ENCODE assay signal across 8 cellular contexts in genomic region chr18:12884521-12885323, GRCh38. TPM values are rescaled to one million over a fixed set of nuclear protein-coding genes. Genes with fewer than 3 reads are reported as not detected.
A peak's percentile ranks its signal among the peaks of the same experiment; 100 is the strongest.
DNase-seq lines count a peak whose midpoint lies in the region; ATAC-seq and TF ChIP-seq lines count a peak whose summit lies in the region.

No MANE protein-coding gene starts in this region.

- H3K4me3 Mint-ChIP-seq in naive B cell: peak overlapping the region; percentile 79 to 98 (median 90)

- H3K9me3 ChIP-seq in MG63: no peaks in the 10 kb centered on the region

- no peaks in the 10 kb centered on the region for H3K27me3 Mint-ChIP-seq in naive B cell

- H3K27me3 ChIP-seq in MG63: no peaks in the 10 kb centered on the region

- ATAC-seq in naive B cell (ENCODE audit: low read depth in 2 of 2) (no peak), GM21825 (IDR thresholded peaks at IDR 0.05; ENCODE audit: unreplicated experiment) (no peak)

- H3K9me3 Mint-ChIP-seq in naive B cell: no peaks in the 10 kb centered on the region

- peak overlapping the region; percentile 96 to 99 (median 98) for H3K27ac Mint-ChIP-seq in naive B cell

- peak overlapping the region; percentile 73 for H3K4me3 ChIP-seq in MG63
- H3K4me3 ChIP-seq in choroid plexus epithelial cell (ENCODE audit: low read depth, low read length): peak overlapping the region; percentile 85

- peaks cover 44 to 63% (median 51%) of the 10 kb centered on the region in 3 donors for H3K4me1 Mint-ChIP-seq in naive B cell

- H3K36me3 Mint-ChIP-seq in naive B cell: no peaks in the 10 kb centered on the region

- no peaks in the 10 kb centered on the region for H3K36me3 ChIP-seq in MG63

- peak; percentile 41 for DNase-seq in DMS114 treated with DMSO at 0.1 percent for 48 hours (lab: John Stamatoyannopoulos, UW; ENCODE audit: unreplicated experiment)
- no peak for DNase-seq in MG63
- peak; percentile 31 for DNase-seq in choroid plexus epithelial cell (ENCODE audit: low read depth)
- no peak for DNase-seq in naive B cell
- DNase-seq in NCI-H226: no peak
- no peak for DNase-seq in 8988T
- no peak for DNase-seq in activated CD4-positive, alpha-beta T cell treated with anti-CD3 and anti-CD28 coated beads, Interleukin-2, amount 50 U/mL, for 1 hour

- no peak for TF ChIP-seq CTCF in choroid plexus epithelial cell (conservative IDR thresholded peaks at IDR 0.05; ENCODE audit: low read depth, low read length)

RNA-seq across cellular contexts. Expression of gene PTPN2, which starts 0.7 kb away (rescaled TPM):
- total RNA-seq in MG63 (2014; rRNA removed; shearing (Covaris generic); ENCODE audit: low replicate concordance): 23.3 and 25.1 TPM in 2 replicates
- polyA plus RNA-seq in naive B cell (ENCODE audit: low read depth in 6 of 6): 100 to 1,000 TPM in 2 of 6 donors, 10 to 100 TPM in 4; 84.6 to 112 (median 99.1) TPM

Comparison
In these comparisons a context has a peak if more than half of its experiments do, and no peak if none do; other contexts are left out.
1. DNase-seq: peak in DMS114 treated with DMSO at 0.1 percent for 48 hours (single experiment) and choroid plexus epithelial cell (single experiment); none in MG63 (single experiment), naive B cell (single experiment), NCI-H226 (single experiment), 8988T (single experiment) and activated CD4-positive, alpha-beta T cell treated with anti-CD3 and anti-CD28 coated beads, Interleukin-2, amount 50 U/mL, for 1 hour (single experiment).